9 cellular contexts compared by ENCODE assay signal in genomic region chr5:172410839-172411238, GRCh38. TPM values are rescaled to one million over a fixed set of nuclear protein-coding genes. Genes with fewer than 3 reads are reported as not detected.
DNase-seq lines count a peak whose midpoint lies in the region; ATAC-seq, FAIRE-seq and TF ChIP-seq lines count a peak whose summit lies in the region.
"Had no signal": no experiment of that assay in that cellular context is flagged by ENCODE, and none has a peak within 500 bp of the region (broad histone marks: within the 10 kb centered on the region; RNA-seq: fewer than 3 reads in every experiment).

No MANE protein-coding gene starts in this region.

- H3K9me2 ChIP-seq in PC-3 (replicated peaks; ENCODE audit: low read length), result no peaks in the 10 kb centered on the region

- 34% methylated on average over 2 of the region's 2 CpGs for WGBS in prostate gland

- POLR2A ChIA-PET in PC-3 (lab: Charles Lee; ENCODE audit: unreplicated experiment) (no interaction called here), GM10248 (lab: Yijun Ruan, JAX) (no interaction called here)

- H3K4me2 ChIP-seq in PC-3 (ENCODE audit: low read length), result no peak overlapping the region
- H3K4me2 ChIP-seq in fibroblast of lung (ENCODE audit: extremely low read depth, insufficient read depth, low read length), result no peak overlapping the region

- H3K4me1 ChIP-seq in PC-3 (ENCODE audit: insufficient read depth, low read length) (peaks cover 72% of the 10 kb centered on the region), fibroblast of lung (ENCODE audit: control insufficient read depth, extremely low read depth, insufficient read depth, low read length) (peaks cover 42% of the 10 kb centered on the region), prostate gland (replicated peaks) (no peaks in the 10 kb centered on the region)

- H3K36me3 ChIP-seq in PC-3 (ENCODE audit: low read depth, low read length) (no peaks in the 10 kb centered on the region), fibroblast of lung (ENCODE audit: control insufficient read depth, insufficient read depth, low read length) (no peaks in the 10 kb centered on the region), prostate gland (no peaks in the 10 kb centered on the region)

- no peak overlapping the region for H2AFZ ChIP-seq in PC-3 (ENCODE audit: low read length)
- H2AFZ ChIP-seq in fibroblast of lung (ENCODE audit: low read length), result no peak overlapping the region

- CTCF ChIA-PET in PC-3 (lab: Charles Lee), result no interaction called here
- CTCF ChIA-PET in GM10248 (lab: Yijun Ruan, JAX), result no interaction called here

- H4K20me1 ChIP-seq in PC-3 (ENCODE audit: low read length) (no peaks in the 10 kb centered on the region), fibroblast of lung (ENCODE audit: control insufficient read depth, extremely low read depth, insufficient read depth, low read length) (no peaks in the 10 kb centered on the region)

- BruUV-seq in PC-3 (replicated peaks; lab: Mats Ljungman, UMichigan), result no TSS peak

- no peak for TF ChIP-seq CTCF in AG09309 (IDR thresholded peaks at IDR 0.05; ENCODE audit: control insufficient read depth, insufficient read depth, low read depth, low read length, missing control alignments)
- no peak for TF ChIP-seq CTCF in PC-3 (conservative IDR thresholded peaks at IDR 0.05; ENCODE audit: low read depth, low read length)
- no peak for TF ChIP-seq CTCF in fibroblast of lung (conservative IDR thresholded peaks at IDR 0.05 in 1 of 2, IDR thresholded peaks at IDR 0.05 in 1 of 2; ENCODE audit: low read depth in 1 of 2, low read length in 2 of 2)
- no peak for TF ChIP-seq CTCF in prostate gland (IDR thresholded peaks at IDR 0.05)
- no peak for TF ChIP-seq CTCF in GM10248 (IDR thresholded peaks at IDR 0.05; ENCODE audit: control extremely low read depth, extremely low read depth, low read depth, missing control alignments)

- H3K27me3 ChIP-seq in PC-3 (ENCODE audit: low read length), result no peaks in the 10 kb centered on the region
- no peaks in the 10 kb centered on the region for H3K27me3 ChIP-seq in fibroblast of lung (ENCODE audit: control insufficient read depth, insufficient read depth, low read length)
- H3K27me3 ChIP-seq in prostate gland (replicated peaks; ENCODE audit: insufficient read depth), result no peaks in the 10 kb centered on the region

- ATAC-seq in PC-3, result no peak

- peak; percentile 81 for DNase-seq in AG09309 (ENCODE audit: low read depth)
- DNase-seq in PC-3, result no peak
- peak; percentile 67 to 69 for DNase-seq in fibroblast of lung (ENCODE audit: low read depth in 2 of 2)
- no peak for DNase-seq in prostate gland (ENCODE audit: low spot score)
- no peak for DNase-seq in GM10248 (ENCODE audit: extremely low spot score)
- no peak for DNase-seq in urothelium cell line (ENCODE audit: low spot score)
- DNase-seq in NCI-H526 treated with DMSO at 0.1 percent for 48 hours (lab: John Stamatoyannopoulos, UW), result no peak
- DNase-seq in stimulated activated CD4-positive, alpha-beta T cell treated with anti-CD3 and anti-CD28 coated beads, Interleukin-2, amount 100 ng/mL, for 48 hours, result no peak
- DNase-seq: T-helper 9 cell had no signal

- intact Hi-C loops in PC-3 (cut with micrococcal nuclease) (loop anchor here (1.0 to 2.0 kb wide), 3 partner anchors 28 to 50 kb away; no protein-coding TSS in a partner anchor), prostate gland (cut with DNase I) (loop anchor here (5.0 kb wide), 1 partner anchor 41 kb away; the partner anchor contains the start of gene SH3PXD2B)

- H3F3A ChIP-seq in PC-3 (ENCODE audit: low read length, unreplicated experiment), result no peaks in the 10 kb centered on the region

- H3K27ac ChIP-seq in PC-3 (ENCODE audit: low read length), result peak overlapping the region; percentile 76
- peak overlapping the region; percentile 40 for H3K27ac ChIP-seq in fibroblast of lung (ENCODE audit: insufficient read depth, low read length)
- peak overlapping the region; percentile 62 for H3K27ac ChIP-seq in prostate gland

- H3K9me3 ChIP-seq in PC-3 (ENCODE audit: low read length) (no peaks in the 10 kb centered on the region), fibroblast of lung (ENCODE audit: control insufficient read depth, insufficient read depth, low read depth, low read length) (no peaks in the 10 kb centered on the region), prostate gland (no peaks in the 10 kb centered on the region)

- H3K79me2 ChIP-seq in PC-3 (ENCODE audit: low read length) (no peaks in the 10 kb centered on the region), fibroblast of lung (ENCODE audit: control insufficient read depth, insufficient read depth, low read length) (no peaks in the 10 kb centered on the region)

- no peak for FAIRE-seq in urothelium cell line (lab: Jason Lieb, UNC)

- TF ChIP-seq POLR2A in prostate gland (IDR thresholded peaks at IDR 0.05), result no peak

- H3K4me3 ChIP-seq in AG09309 (ENCODE audit: control insufficient read depth, low read depth, low read length) (no peak overlapping the region), PC-3 (ENCODE audit: low read length) (no peak overlapping the region), fibroblast of lung (replicated peaks in 1 of 4; ENCODE audit: control extremely low read depth in 1 of 4, insufficient read depth in 1 of 4, low read depth in 3 of 4, low read length in 4 of 4) (no peak overlapping the region), prostate gland (no peak overlapping the region)

- H3K9ac ChIP-seq in PC-3 (ENCODE audit: low read length), result no peak overlapping the region
- H3K9ac ChIP-seq in fibroblast of lung (ENCODE audit: insufficient read depth, low read length), result no peak overlapping the region

RNA-seq across cellular contexts. Expression of gene SH3PXD2B, which starts 43.5 kb away (rescaled TPM):
- total RNA-seq in PC-3 (2014; rRNA removed) (8.9 and 9.8 TPM in 2 replicates), fibroblast of lung (21.1 and 23.9 TPM in 2 replicates), prostate gland (10 to 100 TPM; 15.8 to 38.0 TPM)
- 12.6 and 23.0 TPM in 2 replicates for polyA plus RNA-seq in fibroblast of lung
- polyA plus RNA-seq in fibroblast of lung (2012), result 14.4 and 25.4 TPM in 2 replicates
- polyA minus RNA-seq in fibroblast of lung (ENCODE audit: low replicate concordance), result 25.3 and 47.1 TPM in 2 replicates

Comparison
In these comparisons a context has a peak if more than half of its experiments do, and no peak if none do; other contexts are left out.
1. DNase-seq: peak in AG09309 (single experiment) and fibroblast of lung (2 of 2); none in PC-3 (single experiment), prostate gland (single experiment), GM10248 (single experiment), urothelium cell line (single experiment), NCI-H526 treated with DMSO at 0.1 percent for 48 hours (single experiment) and stimulated activated CD4-positive, alpha-beta T cell treated with anti-CD3 and anti-CD28 coated beads, Interleukin-2, amount 100 ng/mL, for 48 hours (0 of 2).
2. Peak in every context shown above with its lines, with median percentiles within 50 percentile points of each other: H3K27ac ChIP-seq.